16 cellular contexts compared by ENCODE assay signal in the genomic region with DNA sequence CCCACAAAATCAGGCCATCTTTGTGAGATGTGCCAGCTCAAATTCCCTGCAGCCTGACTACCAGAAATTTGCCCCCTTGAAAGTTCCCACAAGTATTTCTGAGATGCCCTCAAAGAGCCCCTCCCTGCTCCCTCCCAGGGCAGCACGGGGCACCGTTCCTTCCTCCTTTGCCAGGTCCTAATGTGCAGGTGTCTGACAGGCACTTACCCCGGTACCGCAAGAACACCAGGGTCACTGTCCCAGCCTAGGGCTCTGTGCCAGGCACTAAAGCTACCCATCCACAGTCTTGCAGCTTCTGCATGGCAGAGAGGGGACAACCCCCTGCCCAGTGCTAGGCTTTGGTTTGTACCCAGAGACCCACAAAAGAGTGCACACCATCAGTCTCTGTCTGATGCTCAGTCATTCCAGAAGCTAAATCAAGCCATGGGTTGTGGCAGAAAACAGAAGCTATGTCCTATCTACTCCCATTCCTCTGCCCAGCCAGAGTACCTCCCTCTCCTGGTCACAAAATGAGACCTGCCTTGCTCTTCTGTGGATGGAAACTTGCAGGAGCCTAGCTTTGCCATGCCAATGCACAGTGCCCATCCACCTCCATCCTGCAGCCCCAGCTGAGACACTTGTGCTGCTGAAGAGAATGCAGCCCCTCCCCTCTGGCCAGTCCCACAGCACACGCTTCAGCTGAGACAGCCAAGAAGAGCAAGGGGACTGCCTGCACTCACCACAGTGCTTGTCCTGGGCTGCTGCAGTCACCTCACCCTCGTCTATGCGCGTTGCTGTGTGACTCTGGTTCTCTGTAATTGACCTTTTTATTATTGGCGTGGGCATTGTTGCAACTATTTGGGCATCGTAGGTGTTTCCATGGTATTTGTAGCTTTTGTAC. TPM values are rescaled to one million over a fixed set of nuclear protein-coding genes. Genes with fewer than 3 reads are reported as not detected.
DNase-seq lines count a peak whose midpoint lies in the region; ATAC-seq lines count a peak whose summit lies in the region.
"Had no signal": no experiment of that assay in that cellular context is flagged by ENCODE, and none has a peak within 500 bp of the region (broad histone marks: within the 10 kb centered on the region; RNA-seq: fewer than 3 reads in every experiment).

No MANE protein-coding gene starts in this region.

- peak overlapping the region; percentile 30 for H3K27ac Mint-ChIP-seq in activated CD4-positive, alpha-beta T cell treated with anti-CD3 and anti-CD28 coated beads for 36 hours
- peak overlapping the region; percentile 5 for H3K27ac Mint-ChIP-seq in activated CD8-positive, alpha-beta T cell treated with anti-CD3 and anti-CD28 coated beads, Interleukin-2, amount 10 ng/mL, durations not matched to agents 7 days and 5 days
- H3K27ac Mint-ChIP-seq: nephron had no signal

- intact Hi-C loops in activated CD4-positive, alpha-beta T cell treated with anti-CD3 and anti-CD28 coated beads for 36 hours (cut with DNase I, micrococcal nuclease) = no loop called here
- intact Hi-C loops in posterior vena cava (cut with DNase I) = no loop called here
- intact Hi-C loops in left ventricle myocardium superior (cut with micrococcal nuclease) = no loop called here

- peaks cover 61% of the 10 kb centered on the region for H3K4me1 Mint-ChIP-seq in activated CD4-positive, alpha-beta T cell treated with anti-CD3 and anti-CD28 coated beads for 36 hours
- peaks cover 45% of the 10 kb centered on the region for H3K4me1 Mint-ChIP-seq in activated CD8-positive, alpha-beta T cell treated with anti-CD3 and anti-CD28 coated beads, Interleukin-2, amount 10 ng/mL, durations not matched to agents 7 days and 5 days (ENCODE audit: low read depth)
- H3K4me1 Mint-ChIP-seq: nephron had no signal

- no peaks in the 10 kb centered on the region for H3K27me3 Mint-ChIP-seq in activated CD4-positive, alpha-beta T cell treated with anti-CD3 and anti-CD28 coated beads for 36 hours
- H3K27me3 Mint-ChIP-seq in activated CD8-positive, alpha-beta T cell treated with anti-CD3 and anti-CD28 coated beads, Interleukin-2, amount 10 ng/mL, durations not matched to agents 7 days and 5 days (ENCODE audit: low read depth) = no peaks in the 10 kb centered on the region

- H3K9me3 Mint-ChIP-seq in activated CD4-positive, alpha-beta T cell treated with anti-CD3 and anti-CD28 coated beads for 36 hours (ENCODE audit: low read depth) = no peaks in the 10 kb centered on the region
- peaks cover 5% of the 10 kb centered on the region for H3K9me3 Mint-ChIP-seq in activated CD8-positive, alpha-beta T cell treated with anti-CD3 and anti-CD28 coated beads, Interleukin-2, amount 10 ng/mL, durations not matched to agents 7 days and 5 days (ENCODE audit: insufficient read depth)
- H3K9me3 Mint-ChIP-seq: nephron had no signal

- no peak for DNase-seq in activated CD4-positive, alpha-beta T cell treated with anti-CD3 and anti-CD28 coated beads for 36 hours
- no peak for DNase-seq in activated CD4-positive, alpha-beta T cell treated with anti-CD3 and anti-CD28 coated beads for 4 hours
- DNase-seq in activated CD8-positive, alpha-beta T cell treated with anti-CD3 and anti-CD28 coated beads, Interleukin-2, amount 10 ng/mL, durations not matched to agents 7 days and 5 days = no peak
- peak; percentile 42 for DNase-seq in posterior vena cava (ENCODE audit: low spot score)
- DNase-seq in left lobe of liver (ENCODE audit: low spot score) = no peak
- DNase-seq in NCI-H226 = no peak
- no peak for DNase-seq in left ventricle myocardium superior
- DNase-seq: activated CD4-positive, alpha-beta T cell treated with anti-CD3 and anti-CD28 coated beads, Interleukin-2, amount 50 U/mL, for 4 hours; DMS53; effector memory CD4-positive, alpha-beta T cell; islet precursor cell; NCI-H1092; NCI-H526 treated with DMSO at 0.1 percent for 48 hours; tibial artery had no signal

- ATAC-seq in activated CD4-positive, alpha-beta T cell treated with anti-CD3 and anti-CD28 coated beads for 36 hours = peak; percentile 44
- peak; percentile 70 for ATAC-seq in HG02610 (IDR thresholded peaks at IDR 0.05; ENCODE audit: unreplicated experiment)
- ATAC-seq in activated CD8-positive, alpha-beta T cell treated with anti-CD3 and anti-CD28 coated beads, Interleukin-2, amount 10 ng/mL, durations not matched to agents 7 days and 5 days = no peak
- no peak for ATAC-seq in left lobe of liver
- no peak for ATAC-seq in left ventricle myocardium superior

- CTCF ChIA-PET in activated CD4-positive, alpha-beta T cell treated with anti-CD3 and anti-CD28 coated beads for 36 hours (lab: Charles Lee) = interaction anchor here (0.9 to 1.0 kb wide), 2 partner anchors 21 to 56 kb away, joined by 3 to 5 read pairs; no protein-coding TSS in a partner anchor
- CTCF ChIA-PET in activated CD8-positive, alpha-beta T cell treated with anti-CD3 and anti-CD28 coated beads, Interleukin-2, amount 10 ng/mL, durations not matched to agents 7 days and 5 days (lab: Charles Lee) = interaction anchor here (0.6 kb wide), 1 partner anchor 55 kb away, joined by 4 read pairs; no protein-coding TSS in a partner anchor

- peaks cover 6% of the 10 kb centered on the region for H3K36me3 Mint-ChIP-seq in activated CD4-positive, alpha-beta T cell treated with anti-CD3 and anti-CD28 coated beads for 36 hours (ENCODE audit: low read depth)
- peaks cover 33% of the 10 kb centered on the region for H3K36me3 Mint-ChIP-seq in activated CD8-positive, alpha-beta T cell treated with anti-CD3 and anti-CD28 coated beads, Interleukin-2, amount 10 ng/mL, durations not matched to agents 7 days and 5 days (ENCODE audit: low read depth)

- POLR2A ChIA-PET in activated CD4-positive, alpha-beta T cell treated with anti-CD3 and anti-CD28 coated beads for 36 hours (lab: Charles Lee) = interaction anchor here (0.6 to 1.2 kb wide), 2 partner anchors 9 to 48 kb away, joined by 3 to 11 read pairs; no protein-coding TSS in a partner anchor
- POLR2A ChIA-PET in activated CD8-positive, alpha-beta T cell treated with anti-CD3 and anti-CD28 coated beads, Interleukin-2, amount 10 ng/mL, durations not matched to agents 7 days and 5 days (lab: Charles Lee) = interaction anchor here (0.6 kb wide), 1 partner anchor 29 kb away, joined by 3 read pairs; no protein-coding TSS in a partner anchor

- H3K4me3 Mint-ChIP-seq in activated CD4-positive, alpha-beta T cell treated with anti-CD3 and anti-CD28 coated beads for 36 hours = no peak overlapping the region
- H3K4me3 Mint-ChIP-seq in activated CD8-positive, alpha-beta T cell treated with anti-CD3 and anti-CD28 coated beads, Interleukin-2, amount 10 ng/mL, durations not matched to agents 7 days and 5 days = no peak overlapping the region
- H3K4me3 Mint-ChIP-seq: nephron had no signal

RNA-seq across cellular contexts. Expression of a gene that starts 48.7 kb away (rescaled TPM):
- total RNA-seq in activated CD4-positive, alpha-beta T cell treated with anti-CD3 and anti-CD28 coated beads for 36 hours = 10 to 100 TPM; 40.5 to 53.4 TPM
- total RNA-seq in activated CD8-positive, alpha-beta T cell treated with anti-CD3 and anti-CD28 coated beads, Interleukin-2, amount 10 ng/mL, durations not matched to agents 7 days and 5 days = 100 to 1,000 TPM; 108 to 122 TPM
- total RNA-seq in posterior vena cava (10 to 100 TPM; 14.0 to 19.9 TPM), left lobe of liver (5.0 TPM), left ventricle myocardium superior (5.8 TPM)

Comparison
In these comparisons a context has a peak if more than half of its experiments do, and no peak if none do; other contexts are left out.
1. ATAC-seq: peak in activated CD4-positive, alpha-beta T cell treated with anti-CD3 and anti-CD28 coated beads for 36 hours (single experiment) and HG02610 (single experiment); none in activated CD8-positive, alpha-beta T cell treated with anti-CD3 and anti-CD28 coated beads, Interleukin-2, amount 10 ng/mL, durations not matched to agents 7 days and 5 days (single experiment), left lobe of liver (single experiment) and left ventricle myocardium superior (single experiment).